Comparison of ENCODE assay signal across 8 cellular contexts in the genomic region with DNA sequence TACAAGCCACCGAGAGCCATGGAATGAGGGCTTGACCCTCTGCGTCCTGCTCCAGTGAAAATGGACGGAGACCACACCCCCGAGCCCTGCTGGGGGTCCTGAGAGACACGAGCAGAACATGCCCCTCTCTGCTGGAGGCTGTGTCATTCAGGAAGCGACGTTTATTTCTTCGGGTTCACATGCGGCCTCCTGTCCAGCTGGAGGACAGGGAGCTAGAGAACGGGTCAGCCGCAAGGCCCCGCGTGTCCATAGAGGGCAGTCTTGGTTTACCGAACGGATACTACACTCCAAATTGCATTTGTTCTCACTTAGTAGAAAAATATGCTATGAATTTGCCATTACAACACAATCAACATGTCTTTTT. TPM values are rescaled to one million over a fixed set of nuclear protein-coding genes. Genes with fewer than 3 reads are reported as not detected.
A peak's percentile ranks its signal among the peaks of the same experiment; 100 is the strongest.
DNase-seq lines count a peak whose midpoint lies in the region; TF ChIP-seq lines count a peak whose summit lies in the region.

No MANE protein-coding gene starts in this region.

- 51% methylated on average over 15 of the region's 15 CpGs for WGBS in smooth muscle cell (ENCODE audit: low lambda C conversion rate)

- intact Hi-C loops in cardiac septum (cut with DNase I) = loop anchor here (2.0 to 5.0 kb wide), 2 partner anchors 271 to 389 kb away; no protein-coding TSS in a partner anchor

- DNase-seq in A172 (ENCODE audit: low spot score) (peak; percentile 45), GM06990 (ENCODE audit: extremely low read depth, insufficient read length) (no peak), NCI-H748 treated with DMSO at 0.1 percent for 48 hours (lab: John Stamatoyannopoulos, UW) (peak; percentile 30), adipocyte (ENCODE audit: low read depth) (peak; percentile 83), cardiac septum (ENCODE audit: low spot score) (peak; percentile 54), smooth muscle cell (lab: John Stamatoyannopoulos, UW; ENCODE audit: unreplicated experiment) (no peak), NCI-H2227 (lab: John Stamatoyannopoulos, UW; ENCODE audit: unreplicated experiment) (no peak), NCI-H187 treated with DMSO at 0.1 percent for 48 hours (lab: John Stamatoyannopoulos, UW) (no peak)

- H4K20me1 ChIP-seq in smooth muscle cell (ENCODE audit: low read depth) = no peaks in the 10 kb centered on the region

- H3K27ac ChIP-seq in smooth muscle cell (ENCODE audit: low read depth) = no peak overlapping the region

- no peaks in the 10 kb centered on the region for H3F3A ChIP-seq in smooth muscle cell (ENCODE audit: low read depth)

- TF ChIP-seq CTCF in GM06990 (IDR thresholded peaks at IDR 0.05; ENCODE audit: insufficient read depth, low read length, poor library complexity, severe bottlenecking) = peak; percentile 70
- TF ChIP-seq CTCF in smooth muscle cell (IDR thresholded peaks at IDR 0.05; ENCODE audit: borderline replicate concordance, insufficient read depth, poor library complexity, severe bottlenecking) = peak; percentile 76

- no peak overlapping the region for H3K4me2 ChIP-seq in smooth muscle cell

- no peaks in the 10 kb centered on the region for H3K79me2 ChIP-seq in smooth muscle cell (ENCODE audit: low read depth)

- H3K27me3 ChIP-seq in GM06990 (replicated peaks; ENCODE audit: control insufficient read depth, insufficient read depth, low read length) = no peaks in the 10 kb centered on the region; the same call in 1 of the 2 replicates
- H3K27me3 ChIP-seq in adipocyte (replicated peaks; ENCODE audit: control insufficient read depth, insufficient read depth, low read length) = peaks cover 32% of the 10 kb centered on the region
- H3K27me3 ChIP-seq in smooth muscle cell (ENCODE audit: low read depth) = no peaks in the 10 kb centered on the region

- H3K9me3 ChIP-seq in adipocyte (ENCODE audit: control insufficient read depth, low read length) = peaks cover 4% of the 10 kb centered on the region
- no peaks in the 10 kb centered on the region for H3K9me3 ChIP-seq in smooth muscle cell (replicated peaks; ENCODE audit: low read depth)

- H3K4me3 ChIP-seq in GM06990 (replicated peaks; ENCODE audit: low read depth, low read length) (no peak overlapping the region), adipocyte (ENCODE audit: low read length) (no peak overlapping the region), smooth muscle cell (no peak overlapping the region)

- H3K9ac ChIP-seq in adipocyte (ENCODE audit: low read length) (no peak overlapping the region), smooth muscle cell (ENCODE audit: low read depth) (no peak overlapping the region)

- H2AFZ ChIP-seq in smooth muscle cell (ENCODE audit: low read depth) = no peak overlapping the region

- H3K4me1 ChIP-seq in adipocyte (ENCODE audit: control insufficient read depth, insufficient read depth, low read length) (peaks cover 10% of the 10 kb centered on the region), smooth muscle cell (ENCODE audit: low read depth) (no peaks in the 10 kb centered on the region)

- no peaks in the 10 kb centered on the region for H3K36me3 ChIP-seq in GM06990 (ENCODE audit: control insufficient read depth, insufficient read depth, low read length)
- H3K36me3 ChIP-seq in adipocyte (ENCODE audit: control insufficient read depth, insufficient read depth, low read length, severe bottlenecking) = no peaks in the 10 kb centered on the region
- H3K36me3 ChIP-seq in smooth muscle cell (ENCODE audit: low read depth) = no peaks in the 10 kb centered on the region

RNA-seq across cellular contexts. Expression of gene MRPL36, which starts 36.1 kb away (rescaled TPM):
- 37.3 and 60.5 TPM in 2 replicates for total RNA-seq in A172 (2014; rRNA removed; shearing (Covaris generic))
- 43.2 TPM for total RNA-seq in cardiac septum
- total RNA-seq in smooth muscle cell = 42.9 and 51.0 TPM in 2 replicates
- polyA plus RNA-seq in smooth muscle cell = 110 and 126 TPM in 2 replicates

RNA-seq across cellular contexts. Expression of gene NDUFS6, which starts 37.7 kb away (rescaled TPM):
- total RNA-seq in A172 (2014; rRNA removed; shearing (Covaris generic)) = 85.8 and 94.2 TPM in 2 replicates
- total RNA-seq in cardiac septum = 78.6 TPM
- 37.7 and 50.8 TPM in 2 replicates for total RNA-seq in smooth muscle cell
- 146 and 153 TPM in 2 replicates for polyA plus RNA-seq in smooth muscle cell

Comparison
In these comparisons a context has a peak if more than half of its experiments do, and no peak if none do; other contexts are left out.
1. DNase-seq: peak in A172 (single experiment), NCI-H748 treated with DMSO at 0.1 percent for 48 hours (single experiment), adipocyte (single experiment) and cardiac septum (single experiment); none in GM06990 (single experiment), smooth muscle cell (single experiment), NCI-H2227 (single experiment) and NCI-H187 treated with DMSO at 0.1 percent for 48 hours (single experiment).